Comparison of ENCODE assay signal across 33 cellular contexts in genomic region chr19:50779504-50780457, GRCh38. TPM values are rescaled to one million over a fixed set of nuclear protein-coding genes. Genes with fewer than 3 reads are reported as not detected.
DNase-seq lines count a peak whose midpoint lies in the region; ATAC-seq, FAIRE-seq and TF ChIP-seq lines count a peak whose summit lies in the region.
"Had no signal": no experiment of that assay in that cellular context is flagged by ENCODE, and none has a peak within 500 bp of the region (broad histone marks: within the 10 kb centered on the region; RNA-seq: fewer than 3 reads in every experiment).

No MANE protein-coding gene starts in this region.

- no peak overlapping the region for H3K27ac Mint-ChIP-seq in activated CD8-positive, alpha-beta T cell treated with anti-CD3 and anti-CD28 coated beads for 36 hours
- no peak overlapping the region for H3K27ac Mint-ChIP-seq in activated CD8-positive, alpha-beta T cell treated with anti-CD3 and anti-CD28 coated beads, Interleukin-2, amount 10 ng/mL, durations not matched to agents 7 days and 5 days
- H3K27ac Mint-ChIP-seq: activated naive CD4-positive, alpha-beta T cell treated with anti-CD3 and anti-CD28 coated beads, Interleukin-2, amount 50 U/mL, for 24 hours; activated T-helper 17 cell treated with anti-CD3 and anti-CD28 coated beads, Interleukin-2, amount 50 U/mL, for 72 hours; WTC11 had no signal

- no peak overlapping the region for H3K4me3 Mint-ChIP-seq in activated CD8-positive, alpha-beta T cell treated with anti-CD3 and anti-CD28 coated beads for 36 hours
- H3K4me3 Mint-ChIP-seq in activated CD8-positive, alpha-beta T cell treated with anti-CD3 and anti-CD28 coated beads, Interleukin-2, amount 10 ng/mL, durations not matched to agents 7 days and 5 days = no peak overlapping the region
- H3K4me3 Mint-ChIP-seq: activated naive CD4-positive, alpha-beta T cell treated with anti-CD3 and anti-CD28 coated beads, Interleukin-2, amount 50 U/mL, for 24 hours; activated T-helper 17 cell treated with anti-CD3 and anti-CD28 coated beads, Interleukin-2, amount 50 U/mL, for 72 hours; WTC11 had no signal

- H3K9me3 Mint-ChIP-seq in activated CD8-positive, alpha-beta T cell treated with anti-CD3 and anti-CD28 coated beads for 36 hours = no peaks in the 10 kb centered on the region
- no peaks in the 10 kb centered on the region for H3K9me3 Mint-ChIP-seq in activated CD8-positive, alpha-beta T cell treated with anti-CD3 and anti-CD28 coated beads, Interleukin-2, amount 10 ng/mL, durations not matched to agents 7 days and 5 days (ENCODE audit: insufficient read depth)
- H3K9me3 Mint-ChIP-seq: activated naive CD4-positive, alpha-beta T cell treated with anti-CD3 and anti-CD28 coated beads, Interleukin-2, amount 50 U/mL, for 24 hours; activated T-helper 17 cell treated with anti-CD3 and anti-CD28 coated beads, Interleukin-2, amount 50 U/mL, for 72 hours; WTC11 had no signal

- no peak for DNase-seq in activated CD8-positive, alpha-beta T cell treated with anti-CD3 and anti-CD28 coated beads for 36 hours
- DNase-seq in activated CD8-positive, alpha-beta T cell treated with anti-CD3 and anti-CD28 coated beads, Interleukin-2, amount 10 ng/mL, durations not matched to agents 7 days and 5 days = no peak
- peak; percentile 55 for DNase-seq in M059J (ENCODE audit: low read depth)
- DNase-seq in caudate nucleus (lab: John Stamatoyannopoulos, UW) = peak in 50 of 61 donors; percentile 1 to 90 (median 55)
- DNase-seq in putamen (ENCODE audit: low spot score) = peak; percentile 78
- no peak for DNase-seq in urothelium cell line (ENCODE audit: low spot score)
- DNase-seq in NCI-H446 treated with DMSO at 0.1 percent for 48 hours (lab: John Stamatoyannopoulos, UW) = no peak
- no peak for DNase-seq in activated CD8-positive, alpha-beta memory T cell treated with anti-CD3 and anti-CD28 coated beads, Interleukin-2, amount 50 U/mL, for 48 hours
- DNase-seq: ACHN; BE2C; DMS153; effector memory CD4-positive, alpha-beta T cell; GDM1; glutamatergic neuron; KBM-7; MG63; NCI-H510A treated with DMSO at 0.1 percent for 48 hours; NK-92 treated with Interleukin-12 subunit alpha and Interleukin-12 subunit beta, amount 100 ng/mL, for 24 hours; PC-3; posterior cingulate gyrus; SHP77 treated with DMSO at 0.1 percent for 48 hours; stimulated activated CD4-positive, alpha-beta T cell treated with anti-CD3 and anti-CD28 coated beads, Interleukin-15, amount 100 ng/mL, for 24 hours; stimulated activated naive CD4-positive, alpha-beta T cell treated with Interleukin-2 at 50 U/mL for 16 hours; SW 1271 had no signal

- peaks cover 49% of the 10 kb centered on the region for H3K27me3 Mint-ChIP-seq in activated CD8-positive, alpha-beta T cell treated with anti-CD3 and anti-CD28 coated beads for 36 hours
- H3K27me3 Mint-ChIP-seq in activated CD8-positive, alpha-beta T cell treated with anti-CD3 and anti-CD28 coated beads, Interleukin-2, amount 10 ng/mL, durations not matched to agents 7 days and 5 days (ENCODE audit: low read depth) = peaks cover 34% of the 10 kb centered on the region

- H3K4me1 Mint-ChIP-seq in activated CD8-positive, alpha-beta T cell treated with anti-CD3 and anti-CD28 coated beads for 36 hours (ENCODE audit: low read depth) = no peaks in the 10 kb centered on the region
- peaks cover 6% of the 10 kb centered on the region for H3K4me1 Mint-ChIP-seq in activated CD8-positive, alpha-beta T cell treated with anti-CD3 and anti-CD28 coated beads, Interleukin-2, amount 10 ng/mL, durations not matched to agents 7 days and 5 days (ENCODE audit: low read depth)
- H3K4me1 Mint-ChIP-seq: activated T-helper 17 cell treated with anti-CD3 and anti-CD28 coated beads, Interleukin-2, amount 50 U/mL, for 72 hours had no signal

- no peak for TF ChIP-seq CTCF in activated CD8-positive, alpha-beta T cell treated with anti-CD3 and anti-CD28 coated beads for 36 hours (IDR thresholded peaks at IDR 0.05)

- peak; percentile 73 for ATAC-seq in activated CD8-positive, alpha-beta T cell treated with anti-CD3 and anti-CD28 coated beads for 36 hours
- ATAC-seq in activated CD8-positive, alpha-beta T cell treated with anti-CD3 and anti-CD28 coated beads, Interleukin-2, amount 10 ng/mL, durations not matched to agents 7 days and 5 days = no peak
- ATAC-seq: activated T-helper 17 cell treated with anti-CD3 and anti-CD28 coated beads, Interleukin-2, amount 50 U/mL, for 72 hours; PC-3; WTC11 had no signal

- intact Hi-C loops in activated CD8-positive, alpha-beta T cell treated with anti-CD3 and anti-CD28 coated beads for 36 hours (cut with micrococcal nuclease) = loop anchor here (5.0 to 10.0 kb wide), 4 partner anchors 57 to 245 kb away; partner anchors contain the start of gene CLEC11A

- CTCF ChIA-PET in activated CD8-positive, alpha-beta T cell treated with anti-CD3 and anti-CD28 coated beads for 36 hours (lab: Charles Lee) = interaction anchor here (0.8 to 2.2 kb wide), 6 partner anchors 55 to 242 kb away, joined by 3 to 7 read pairs (median 6); no protein-coding TSS in a partner anchor
- CTCF ChIA-PET in activated CD8-positive, alpha-beta T cell treated with anti-CD3 and anti-CD28 coated beads, Interleukin-2, amount 10 ng/mL, durations not matched to agents 7 days and 5 days (lab: Charles Lee) = interaction anchor here (1.0 to 4.0 kb wide), 4 partner anchors 51 to 242 kb away, joined by 3 to 15 read pairs (median 4); no protein-coding TSS in a partner anchor

- POLR2A ChIA-PET in activated CD8-positive, alpha-beta T cell treated with anti-CD3 and anti-CD28 coated beads for 36 hours (lab: Charles Lee) = interaction anchor here (1.2 to 2.2 kb wide), 3 partner anchors 13 to 55 kb away, joined by 3 to 5 read pairs (median 3); no protein-coding TSS in a partner anchor
- POLR2A ChIA-PET in activated CD8-positive, alpha-beta T cell treated with anti-CD3 and anti-CD28 coated beads, Interleukin-2, amount 10 ng/mL, durations not matched to agents 7 days and 5 days (lab: Charles Lee) = interaction anchor here (1.3 kb wide), 1 partner anchor 24 kb away, joined by 4 read pairs; no protein-coding TSS in a partner anchor

- FAIRE-seq in urothelium cell line (lab: Jason Lieb, UNC) = no peak

- no peak overlapping the region for H3K27ac ChIP-seq in caudate nucleus (ENCODE audit: low read depth, low read length)
- H3K27ac ChIP-seq: coronary artery, thyroid gland had no signal

- H3K36me3 Mint-ChIP-seq in activated CD8-positive, alpha-beta T cell treated with anti-CD3 and anti-CD28 coated beads for 36 hours (ENCODE audit: low read depth) = no peaks in the 10 kb centered on the region
- no peaks in the 10 kb centered on the region for H3K36me3 Mint-ChIP-seq in activated CD8-positive, alpha-beta T cell treated with anti-CD3 and anti-CD28 coated beads, Interleukin-2, amount 10 ng/mL, durations not matched to agents 7 days and 5 days (ENCODE audit: low read depth)
- H3K36me3 Mint-ChIP-seq: activated naive CD4-positive, alpha-beta T cell treated with anti-CD3 and anti-CD28 coated beads, Interleukin-2, amount 50 U/mL, for 24 hours; WTC11 had no signal

RNA-seq across cellular contexts. Expression of gene GPR32, which starts 9.5 kb away (rescaled TPM):
- total RNA-seq in activated CD8-positive, alpha-beta T cell treated with anti-CD3 and anti-CD28 coated beads for 36 hours = not detected
- not detected for total RNA-seq in activated CD8-positive, alpha-beta T cell treated with anti-CD3 and anti-CD28 coated beads, Interleukin-2, amount 10 ng/mL, durations not matched to agents 7 days and 5 days
- total RNA-seq in M059J (2014; rRNA removed; shearing (Covaris generic)) = not detected in 2 replicates
- total RNA-seq: activated T-helper 17 cell treated with anti-CD3 and anti-CD28 coated beads, Interleukin-2, amount 50 U/mL, for 72 hours; epithelial cell of proximal tubule; HT1080; kidney epithelial cell; lung; PC-3; thyroid gland; WTC11 had no signal

RNA-seq across cellular contexts. Expression of gene ACP4, which starts 10.4 kb away (rescaled TPM):
- total RNA-seq in activated CD8-positive, alpha-beta T cell treated with anti-CD3 and anti-CD28 coated beads for 36 hours = not detected
- total RNA-seq in activated CD8-positive, alpha-beta T cell treated with anti-CD3 and anti-CD28 coated beads, Interleukin-2, amount 10 ng/mL, durations not matched to agents 7 days and 5 days = not detected
- not detected in 2 replicates for total RNA-seq in M059J (2014; rRNA removed; shearing (Covaris generic))
- total RNA-seq: activated T-helper 17 cell treated with anti-CD3 and anti-CD28 coated beads, Interleukin-2, amount 50 U/mL, for 72 hours; epithelial cell of proximal tubule; HT1080; kidney epithelial cell; lung; PC-3; thyroid gland; WTC11 had no signal

RNA-seq across cellular contexts. Expression of gene KLK1, which starts 43.8 kb away (rescaled TPM):
- under 1 TPM; 0.65 to 0.83 TPM for total RNA-seq in activated CD8-positive, alpha-beta T cell treated with anti-CD3 and anti-CD28 coated beads for 36 hours
- total RNA-seq in activated CD8-positive, alpha-beta T cell treated with anti-CD3 and anti-CD28 coated beads, Interleukin-2, amount 10 ng/mL, durations not matched to agents 7 days and 5 days = under 1 TPM; 0.45 to 0.47 TPM
- total RNA-seq in M059J (2014; rRNA removed; shearing (Covaris generic)) = not detected in 2 replicates
- total RNA-seq: HT1080, kidney epithelial cell, PC-3 had no signal

RNA-seq across cellular contexts. Expression of gene KLK15, which starts 53.6 kb away (rescaled TPM):
- total RNA-seq in activated CD8-positive, alpha-beta T cell treated with anti-CD3 and anti-CD28 coated beads for 36 hours = not detected
- total RNA-seq in activated CD8-positive, alpha-beta T cell treated with anti-CD3 and anti-CD28 coated beads, Interleukin-2, amount 10 ng/mL, durations not matched to agents 7 days and 5 days = not detected
- not detected in 2 replicates for total RNA-seq in M059J (2014; rRNA removed; shearing (Covaris generic))
- total RNA-seq: activated T-helper 17 cell treated with anti-CD3 and anti-CD28 coated beads, Interleukin-2, amount 50 U/mL, for 72 hours; epithelial cell of proximal tubule; HT1080; kidney epithelial cell; lung; WTC11 had no signal

RNA-seq across cellular contexts. Expression of gene CLEC11A, which starts 56.6 kb away (rescaled TPM):
- total RNA-seq in activated CD8-positive, alpha-beta T cell treated with anti-CD3 and anti-CD28 coated beads for 36 hours = 1 to 10 TPM; 2.2 to 2.7 TPM
- total RNA-seq in activated CD8-positive, alpha-beta T cell treated with anti-CD3 and anti-CD28 coated beads, Interleukin-2, amount 10 ng/mL, durations not matched to agents 7 days and 5 days = 1 to 10 TPM; 1.4 to 2.3 TPM
- 6.1 and 10.0 TPM in 2 replicates for total RNA-seq in M059J (2014; rRNA removed; shearing (Covaris generic))

Comparison
In these comparisons a context has a peak if more than half of its experiments do, and no peak if none do; other contexts are left out.
1. DNase-seq: peak in M059J (single experiment), caudate nucleus (50 of 61) and putamen (single experiment); none in activated CD8-positive, alpha-beta T cell treated with anti-CD3 and anti-CD28 coated beads for 36 hours (single experiment), activated CD8-positive, alpha-beta T cell treated with anti-CD3 and anti-CD28 coated beads, Interleukin-2, amount 10 ng/mL, durations not matched to agents 7 days and 5 days (single experiment), urothelium cell line (single experiment), NCI-H446 treated with DMSO at 0.1 percent for 48 hours (single experiment) and activated CD8-positive, alpha-beta memory T cell treated with anti-CD3 and anti-CD28 coated beads, Interleukin-2, amount 50 U/mL, for 48 hours (single experiment).